In genomic region chr12:123599721-123600120, GRCh38 we compare ENCODE assay signal across 15 cellular contexts. TPM values are rescaled to one million over a fixed set of nuclear protein-coding genes. Genes with fewer than 3 reads are reported as not detected.
A peak's percentile ranks its signal among the peaks of the same experiment; 100 is the strongest.
DNase-seq lines count a peak whose midpoint lies in the region; ATAC-seq and TF ChIP-seq lines count a peak whose summit lies in the region.
"Had no signal": no experiment of that assay in that cellular context is flagged by ENCODE, and none has a peak within 500 bp of the region (broad histone marks: within the 10 kb centered on the region; RNA-seq: fewer than 3 reads in every experiment).

No MANE protein-coding gene starts in this region.

- H3K9ac ChIP-seq in SK-N-MC (ENCODE audit: insufficient read length) (no peak overlapping the region), mesendoderm (ENCODE audit: low read length) (no peak overlapping the region)

- whole genome bisulfite sequencing in mesendoderm (ENCODE audit: extremely low coverage, insufficient coverage, low lambda C conversion rate) = no CpG with 5 or more reads among the region's 7 CpGs

- H4K8ac ChIP-seq in mesendoderm (ENCODE audit: low read depth, low read length) = no peak overlapping the region

- H2BK15ac ChIP-seq in mesendoderm (replicated peaks; ENCODE audit: low read depth) = no peak overlapping the region

- H3K4me3 Mint-ChIP-seq in activated T-cell treated with anti-CD3 and anti-CD28 coated beads, Interleukin-2, amount 50 U/mL, for 24 hours = peak overlapping the region; percentile 10
- H3K4me3 Mint-ChIP-seq in brain (peak overlapping the region; percentile 48 to 80 (median 62)), osteocyte (ENCODE audit: unreplicated experiment) (peak overlapping the region; percentile 56), CD14-positive monocyte (no peak overlapping the region)

- intact Hi-C loops in CD14-positive monocyte (cut with micrococcal nuclease) = no loop called here

- H3K27ac Mint-ChIP-seq in activated T-cell treated with anti-CD3 and anti-CD28 coated beads, Interleukin-2, amount 50 U/mL, for 24 hours = peak overlapping the region; percentile 15
- H3K27ac Mint-ChIP-seq in brain = peak overlapping the region in 4 of 5 experiments; percentile 6 to 78 (median 37)
- peak overlapping the region; percentile 25 for H3K27ac Mint-ChIP-seq in osteocyte (ENCODE audit: unreplicated experiment)
- no peak overlapping the region for H3K27ac Mint-ChIP-seq in CD14-positive monocyte
- H3K27ac Mint-ChIP-seq: stimulated activated naive CD8-positive, alpha-beta T cell treated with anti-CD3 and anti-CD28 coated beads, Interleukin-15, amount 100 ng/mL, for 72 hours had no signal

- H3K36me3 ChIP-seq in SK-N-MC (ENCODE audit: insufficient read depth, low read length) (peaks cover 47% of the 10 kb centered on the region), mesendoderm (ENCODE audit: control insufficient read depth, insufficient read depth, low read length) (peaks cover 5% of the 10 kb centered on the region)

- H3K9me3 ChIP-seq in SK-N-MC (ENCODE audit: low read depth, low read length) = no peaks in the 10 kb centered on the region
- H3K9me3 ChIP-seq: vagina had no signal

- no peak overlapping the region for H2BK5ac ChIP-seq in mesendoderm (ENCODE audit: low read length)

- DNase-seq in activated T-cell treated with anti-CD3 and anti-CD28 coated beads, Interleukin-2, amount 50 U/mL, for 24 hours = no peak
- DNase-seq in activated T-cell treated with anti-CD3 and anti-CD28 coated beads, Interleukin-2, amount 50 U/mL, for 1 hour = no peak
- DNase-seq in SK-N-MC (ENCODE audit: low read depth, low spot score) (no peak), osteocyte (ENCODE audit: extremely low spot score, unreplicated experiment) (no peak), CD14-positive monocyte (ENCODE audit: low spot score) (no peak), mesendoderm (no peak)
- DNase-seq: ACHN; NCI-H2227 treated with DMSO at 0.1 percent for 48 hours; retina; stimulated activated CD4-positive, alpha-beta T cell treated with anti-CD3 and anti-CD28 coated beads, Interleukin-15, amount 100 ng/mL, for 24 hours; stimulated activated naive CD8-positive, alpha-beta T cell treated with anti-CD3 and anti-CD28 coated beads, Interleukin-15, amount 100 ng/mL, for 72 hours had no signal

- H3K4me2 ChIP-seq in mesendoderm (ENCODE audit: low read length) = no peak overlapping the region

- H3K27me3 Mint-ChIP-seq in activated T-cell treated with anti-CD3 and anti-CD28 coated beads, Interleukin-2, amount 50 U/mL, for 24 hours = no peaks in the 10 kb centered on the region
- H3K27me3 Mint-ChIP-seq in brain = peaks cover 10% of the 10 kb centered on the region
- no peaks in the 10 kb centered on the region for H3K27me3 Mint-ChIP-seq in osteocyte (ENCODE audit: unreplicated experiment)
- H3K27me3 Mint-ChIP-seq in CD14-positive monocyte (ENCODE audit: low read depth in 3 of 3) = no peaks in the 10 kb centered on the region
- H3K27me3 Mint-ChIP-seq: stimulated activated naive CD8-positive, alpha-beta T cell treated with anti-CD3 and anti-CD28 coated beads, Interleukin-15, amount 100 ng/mL, for 72 hours had no signal

- no peak overlapping the region for H3K4ac ChIP-seq in mesendoderm (ENCODE audit: low read depth, low read length)

- H4K5ac ChIP-seq in mesendoderm (ENCODE audit: low read length) = no peak overlapping the region

- H3K56ac ChIP-seq in mesendoderm (ENCODE audit: low read length) = no peak overlapping the region

- H2AK5ac ChIP-seq in mesendoderm (ENCODE audit: low read length) = no peak overlapping the region

- H3K4me1 Mint-ChIP-seq in activated T-cell treated with anti-CD3 and anti-CD28 coated beads, Interleukin-2, amount 50 U/mL, for 24 hours (ENCODE audit: low read depth) = peaks cover 32% of the 10 kb centered on the region
- peaks cover 38% of the 10 kb centered on the region for H3K4me1 Mint-ChIP-seq in brain
- peaks cover 31% of the 10 kb centered on the region for H3K4me1 Mint-ChIP-seq in osteocyte (ENCODE audit: unreplicated experiment)
- H3K4me1 Mint-ChIP-seq in CD14-positive monocyte = peaks cover 16% of the 10 kb centered on the region

- H3K4me1 ChIP-seq in mesendoderm (ENCODE audit: control insufficient read depth, low read depth, low read length) = peaks cover 2% of the 10 kb centered on the region

- H3K27ac ChIP-seq in SK-N-MC (peak overlapping the region; percentile 61), mesendoderm (ENCODE audit: low read depth, low read length) (no peak overlapping the region)
- H3K27ac ChIP-seq: vagina had no signal

- H3K27me3 ChIP-seq in mesendoderm (ENCODE audit: insufficient read depth, low read length, poor library complexity) = no peaks in the 10 kb centered on the region
- H3K27me3 ChIP-seq: vagina had no signal

- H2BK120ac ChIP-seq in mesendoderm (ENCODE audit: low read depth, low read length) = no peak overlapping the region

- H3K79me2 ChIP-seq in mesendoderm (ENCODE audit: control insufficient read depth, insufficient read depth, low read length) = peaks cover 26% of the 10 kb centered on the region

- no peak overlapping the region for H3K23ac ChIP-seq in mesendoderm (ENCODE audit: low read length)

- H3K9me3 Mint-ChIP-seq in activated T-cell treated with anti-CD3 and anti-CD28 coated beads, Interleukin-2, amount 50 U/mL, for 24 hours = no peaks in the 10 kb centered on the region
- H3K9me3 Mint-ChIP-seq in brain (no peaks in the 10 kb centered on the region), osteocyte (ENCODE audit: unreplicated experiment) (no peaks in the 10 kb centered on the region), CD14-positive monocyte (no peaks in the 10 kb centered on the region)
- H3K9me3 Mint-ChIP-seq: stimulated activated naive CD8-positive, alpha-beta T cell treated with anti-CD3 and anti-CD28 coated beads, Interleukin-15, amount 100 ng/mL, for 72 hours had no signal

- ATAC-seq in GM21737 (IDR thresholded peaks at IDR 0.05; ENCODE audit: unreplicated experiment) = no peak
- ATAC-seq: stimulated activated naive CD8-positive, alpha-beta T cell treated with anti-CD3 and anti-CD28 coated beads, Interleukin-15, amount 100 ng/mL, for 72 hours had no signal

- H3K18ac ChIP-seq in mesendoderm (ENCODE audit: low read length) = no peak overlapping the region

- no peak overlapping the region for H3K4me3 ChIP-seq in SK-N-MC
- H3K4me3 ChIP-seq in mesendoderm (ENCODE audit: low read length) = no peak overlapping the region
- H3K4me3 ChIP-seq: lung, vagina had no signal

- peaks cover 79% of the 10 kb centered on the region for H3K36me3 Mint-ChIP-seq in activated T-cell treated with anti-CD3 and anti-CD28 coated beads, Interleukin-2, amount 50 U/mL, for 24 hours (ENCODE audit: low read depth)
- H3K36me3 Mint-ChIP-seq in brain = peaks cover 28% of the 10 kb centered on the region
- peaks cover 31% of the 10 kb centered on the region for H3K36me3 Mint-ChIP-seq in osteocyte (ENCODE audit: unreplicated experiment)
- H3K36me3 Mint-ChIP-seq in CD14-positive monocyte = peaks cover 38 to 48% of the 10 kb centered on the region in 2 donors

- H3K79me1 ChIP-seq in mesendoderm (ENCODE audit: low read length) = no peaks in the 10 kb centered on the region

- TF ChIP-seq CTCF in brain (conservative IDR thresholded peaks at IDR 0.05) (no peak), osteocyte (IDR thresholded peaks at IDR 0.05) (no peak), CD14-positive monocyte (IDR thresholded peaks at IDR 0.05) (no peak)

RNA-seq across cellular contexts. Expression of gene DDX55, which starts 2.2 kb away (rescaled TPM):
- polyA plus RNA-seq in brain (ENCODE audit: insufficient read depth, low read depth, low replicate concordance) = 6.9 TPM
- total RNA-seq in osteocyte = 19.3 and 21.6 TPM in 2 replicates
- 1 to 10 TPM; 6.6 to 8.8 TPM for polyA plus RNA-seq in CD14-positive monocyte
- 30.6 TPM for polyA plus RNA-seq in mesendoderm (2013, experiment 1 of 2)
- 31.2 TPM for polyA plus RNA-seq in mesendoderm (2013, experiment 2 of 2)

RNA-seq across cellular contexts. Expression of gene TMED2, which starts 15.4 kb away (rescaled TPM):
- polyA plus RNA-seq in brain (ENCODE audit: insufficient read depth, low read depth, low replicate concordance) = 84.1 TPM
- total RNA-seq in osteocyte = 285 and 304 TPM in 2 replicates
- 100 to 1,000 TPM; 323 to 351 TPM for polyA plus RNA-seq in CD14-positive monocyte
- 168 TPM for polyA plus RNA-seq in mesendoderm (2013, experiment 1 of 2)
- polyA plus RNA-seq in mesendoderm (2013, experiment 2 of 2) = 166 TPM

RNA-seq across cellular contexts. Expression of gene EIF2B1, which starts 33.8 kb away (rescaled TPM):
- polyA plus RNA-seq in brain (ENCODE audit: insufficient read depth, low read depth, low replicate concordance) = 36.4 TPM
- total RNA-seq in osteocyte = 45.8 and 47.6 TPM in 2 replicates
- polyA plus RNA-seq in CD14-positive monocyte = 10 to 100 TPM; 69.3 to 73.4 TPM
- 43.2 TPM for polyA plus RNA-seq in mesendoderm (2013, experiment 1 of 2)
- 41.7 TPM for polyA plus RNA-seq in mesendoderm (2013, experiment 2 of 2)

RNA-seq across cellular contexts. Expression of gene GTF2H3, which starts 33.9 kb away (rescaled TPM):
- polyA plus RNA-seq in brain (ENCODE audit: insufficient read depth, low read depth, low replicate concordance) = 14.1 TPM
- total RNA-seq in osteocyte = 29.5 and 29.7 TPM in 2 replicates
- polyA plus RNA-seq in CD14-positive monocyte = 10 to 100 TPM; 12.3 to 21.7 TPM
- polyA plus RNA-seq in mesendoderm (2013, experiment 1 of 2) = 31.9 TPM
- 31.1 TPM for polyA plus RNA-seq in mesendoderm (2013, experiment 2 of 2)

Comparison
In these comparisons a context has a peak if more than half of its experiments do, and no peak if none do; other contexts are left out.
1. H3K27ac Mint-ChIP-seq: peak in activated T-cell treated with anti-CD3 and anti-CD28 coated beads, Interleukin-2, amount 50 U/mL, for 24 hours (single experiment), brain (4 of 5) and osteocyte (single experiment); none in CD14-positive monocyte (0 of 7).
2. H3K4me3 Mint-ChIP-seq: peak in activated T-cell treated with anti-CD3 and anti-CD28 coated beads, Interleukin-2, amount 50 U/mL, for 24 hours (single experiment), brain (5 of 5) and osteocyte (single experiment); none in CD14-positive monocyte (0 of 2).